Comparison of ENCODE assay signal across 21 cellular contexts in the genomic region with DNA sequence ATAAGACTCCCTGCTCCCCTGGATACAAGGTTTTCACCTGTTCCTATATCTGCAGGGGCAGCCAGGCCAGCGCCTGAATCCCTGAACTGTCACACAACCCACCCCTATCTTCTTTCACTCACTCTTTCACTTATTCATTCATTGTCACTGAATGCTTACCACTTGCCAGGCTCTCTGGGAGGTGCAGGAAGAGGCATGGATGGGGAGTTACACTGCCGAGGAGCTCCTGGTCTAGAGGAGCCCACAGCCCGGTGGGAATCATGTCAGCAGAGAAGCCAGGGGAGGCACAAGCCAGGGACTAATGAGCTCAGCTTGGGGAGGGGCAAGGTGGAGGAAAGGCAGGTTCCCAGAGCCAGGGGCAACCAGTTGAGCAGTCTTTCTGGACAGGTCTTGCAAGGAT.
"Had no signal": no experiment of that assay in that cellular context is flagged by ENCODE, and none has a peak within 500 bp of the region (broad histone marks: within the 10 kb centered on the region; RNA-seq: fewer than 3 reads in every experiment).

No MANE protein-coding gene starts in this region.

- H3K27ac Mint-ChIP-seq: activated CD4-positive, alpha-beta memory T cell treated with anti-CD3 and anti-CD28 coated beads for 36 hours; activated CD8-positive, alpha-beta memory T cell treated with anti-CD3 and anti-CD28 coated beads, Interleukin-2, amount 10 ng/mL, durations not matched to agents 7 days and 5 days; activated T-helper 2 cell treated with anti-CD3 and anti-CD28 coated beads, Interferon-gamma antibody, Interleukin-2, Interleukin-4, amounts not matched to agents 10 μg/mL and 5 μg/mL and 100 μg/mL, durations not matched to agents 14 hours and 24 hours and 36 hours; naive B cell had no signal

- H3K4me1 Mint-ChIP-seq: activated CD8-positive, alpha-beta memory T cell treated with anti-CD3 and anti-CD28 coated beads, Interleukin-2, amount 10 ng/mL, durations not matched to agents 7 days and 5 days; naive B cell had no signal

- H3K36me3 Mint-ChIP-seq: activated CD4-positive, alpha-beta memory T cell treated with anti-CD3 and anti-CD28 coated beads for 36 hours; activated CD8-positive, alpha-beta memory T cell treated with anti-CD3 and anti-CD28 coated beads, Interleukin-2, amount 10 ng/mL, durations not matched to agents 7 days and 5 days; naive B cell had no signal

- H3K9me3 ChIP-seq: left lung, prostate gland, testis, uterus had no signal

- ATAC-seq: activated CD8-positive, alpha-beta memory T cell treated with anti-CD3 and anti-CD28 coated beads, Interleukin-2, amount 10 ng/mL, durations not matched to agents 7 days and 5 days; left lung; right cardiac atrium had no signal

- H3K4me3 Mint-ChIP-seq: activated CD4-positive, alpha-beta memory T cell treated with anti-CD3 and anti-CD28 coated beads for 36 hours; activated CD8-positive, alpha-beta memory T cell treated with anti-CD3 and anti-CD28 coated beads, Interleukin-2, amount 10 ng/mL, durations not matched to agents 7 days and 5 days; naive B cell had no signal

- H3K4me2 ChIP-seq: smooth muscle cell had no signal

- DNase-seq: activated CD4-positive, alpha-beta memory T cell treated with anti-CD3 and anti-CD28 coated beads for 36 hours; activated CD4-positive, alpha-beta T cell treated with anti-CD3 and anti-CD28 coated beads for 1 hour; activated CD8-positive, alpha-beta memory T cell treated with anti-CD3 and anti-CD28 coated beads, Interleukin-2, amount 10 ng/mL, durations not matched to agents 7 days and 5 days; activated naive CD4-positive, alpha-beta T cell treated with anti-CD3 and anti-CD28 coated beads, Interleukin-2, amount 50 U/mL, for 16 hours; activated T-cell treated with anti-CD3 and anti-CD28 coated beads, Interleukin-2, amount 50 U/mL, for 1 hour; hippocampal formation; left lung; mammary epithelial cell; naive B cell; nucleus accumbens; right cardiac atrium; stomach; testis; uterus had no signal

- H3K27ac ChIP-seq: cardiac muscle cell, left lung, prostate gland, stomach, testis, uterus had no signal

- H3K4me3 ChIP-seq: cardiac muscle cell, esophagus muscularis mucosa, left lung, prostate gland, smooth muscle cell, stomach, testis, uterus had no signal

- FAIRE-seq: colon, keratinocyte had no signal

- H3K36me3 ChIP-seq: cardiac muscle cell, esophagus muscularis mucosa, left lung, prostate gland, stomach, uterus had no signal

- H3K27me3 ChIP-seq: esophagus muscularis mucosa, left lung, testis, uterus had no signal

- H3K9me3 Mint-ChIP-seq: activated CD4-positive, alpha-beta memory T cell treated with anti-CD3 and anti-CD28 coated beads for 36 hours; activated T-helper 2 cell treated with anti-CD3 and anti-CD28 coated beads, Interferon-gamma antibody, Interleukin-2, Interleukin-4, amounts not matched to agents 10 μg/mL and 5 μg/mL and 100 μg/mL, durations not matched to agents 14 hours and 24 hours and 36 hours had no signal

- H3K4me1 ChIP-seq: left lung, prostate gland, uterus had no signal
